ENCODE assay signal across 12 cellular contexts in the genomic region with DNA sequence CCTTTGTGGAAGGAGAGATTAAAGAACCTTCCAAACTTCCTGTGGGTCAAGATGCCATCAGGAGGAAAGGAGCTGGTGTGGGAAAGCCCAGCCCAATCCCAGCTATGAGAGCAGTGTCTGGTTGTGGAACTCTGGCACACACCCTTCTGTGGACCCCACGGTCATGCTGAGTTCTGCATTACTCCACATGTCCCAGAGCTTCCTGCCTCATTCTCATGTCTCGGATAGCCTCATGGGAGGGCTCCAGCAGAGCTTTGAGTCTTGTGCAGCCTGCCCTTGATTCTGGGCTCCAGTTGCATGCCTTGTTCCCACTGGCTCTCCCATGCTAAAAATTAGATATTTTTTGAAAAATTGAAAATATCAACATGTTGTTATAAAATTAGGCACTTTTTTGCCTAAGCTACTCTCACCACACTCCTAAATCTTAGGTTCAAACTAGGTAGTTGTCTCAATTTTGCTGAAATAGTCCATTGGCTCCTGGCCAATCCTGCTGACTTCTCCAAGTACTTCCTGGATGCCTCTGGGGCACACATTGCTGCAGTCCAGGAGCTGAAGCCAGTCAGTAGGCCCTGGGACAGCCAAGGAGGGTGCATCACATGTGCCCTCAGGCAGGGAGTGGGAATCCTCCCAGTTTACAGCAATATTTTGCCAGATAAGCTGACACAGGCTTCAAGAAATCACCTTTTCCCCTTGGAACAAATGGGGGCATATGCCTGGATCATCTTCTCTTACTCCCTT.
DNase-seq lines count a peak whose midpoint lies in the region; ATAC-seq and TF ChIP-seq lines count a peak whose summit lies in the region.
"Had no signal": no experiment of that assay in that cellular context is flagged by ENCODE, and none has a peak within 500 bp of the region (broad histone marks: within the 10 kb centered on the region; RNA-seq: fewer than 3 reads in every experiment).

No MANE protein-coding gene starts in this region.

- no peaks in the 10 kb centered on the region for H3K27me3 Mint-ChIP-seq in Calu3 (ENCODE audit: unreplicated experiment)
- H3K27me3 Mint-ChIP-seq: naive B cell had no signal

- H3K9ac ChIP-seq in mesenchymal stem cell (ENCODE audit: low read length) = no peak overlapping the region

- H3K18ac ChIP-seq in mesenchymal stem cell (ENCODE audit: low read depth in 1 of 2, low read length in 2 of 2) = no peak overlapping the region

- H4K8ac ChIP-seq in mesenchymal stem cell (ENCODE audit: low read length) = no peak overlapping the region

- no peak overlapping the region for H2BK12ac ChIP-seq in mesenchymal stem cell (ENCODE audit: low read length in 2 of 2)

- no peak overlapping the region for H4K91ac ChIP-seq in mesenchymal stem cell (ENCODE audit: low read length)

- no peaks in the 10 kb centered on the region for H3K79me1 ChIP-seq in mesenchymal stem cell (replicated peaks; ENCODE audit: low read length, poor library complexity, severe bottlenecking)

- no peak overlapping the region for H2BK120ac ChIP-seq in mesenchymal stem cell (ENCODE audit: low read depth, low read length)

- BruUV-seq in Calu3 (replicated peaks; lab: Mats Ljungman, UMichigan) = no TSS peak

- no peaks in the 10 kb centered on the region for H3K9me3 ChIP-seq in MG63
- no peaks in the 10 kb centered on the region for H3K9me3 ChIP-seq in mesenchymal stem cell (ENCODE audit: control insufficient read depth, low read length)
- H3K9me3 ChIP-seq: SJSA1 had no signal

- H3K27ac ChIP-seq in mesenchymal stem cell (ENCODE audit: low read length, poor library complexity, severe bottlenecking) = no peak overlapping the region
- H3K27ac ChIP-seq: HL-60, SJSA1 had no signal

- no peaks in the 10 kb centered on the region for H3K36me3 ChIP-seq in MG63
- no peaks in the 10 kb centered on the region for H3K36me3 ChIP-seq in mesenchymal stem cell (ENCODE audit: control insufficient read depth in 1 of 2, insufficient read depth in 2 of 2, low read depth in 1 of 2, low read length in 2 of 2)
- H3K36me3 ChIP-seq: SJSA1 had no signal

- no peak overlapping the region for H2BK5ac ChIP-seq in mesenchymal stem cell (ENCODE audit: low read depth, low read length, poor library complexity, severe bottlenecking)

- no peak overlapping the region for H3K4me3 ChIP-seq in MG63
- H3K4me3 ChIP-seq in mesenchymal stem cell (ENCODE audit: insufficient read depth in 1 of 2, low read depth in 1 of 2, low read length in 2 of 2) = no peak overlapping the region
- H3K4me3 ChIP-seq: SJSA1 had no signal

- intact Hi-C loops in Calu3 (cut with micrococcal nuclease; ENCODE audit: unreplicated experiment) = no loop called here

- DNase-seq in Calu3 (peak; percentile 66), MG63 (peak; percentile 68), dedifferentiated amniotic fluid mesenchymal stem cell (ENCODE audit: extremely low spot score) (peak; percentile 28), mesenchymal stem cell (peak; percentile 32), NOMO-1 treated with dmso at 0.1 percent for 144 hours (lab: John Stamatoyannopoulos, UW; ENCODE audit: unreplicated experiment) (no peak), GM19240 (ENCODE audit: insufficient read length, low spot score) (no peak), pons (ENCODE audit: low spot score) (no peak)
- DNase-seq: naive B cell; stimulated activated naive CD4-positive, alpha-beta T cell had no signal

- no peak overlapping the region for H3K27ac Mint-ChIP-seq in Calu3 (ENCODE audit: unreplicated experiment)
- H3K27ac Mint-ChIP-seq: naive B cell had no signal

- 72% methylated on average over 2 of the region's 2 CpGs for WGBS in mesenchymal stem cell

- CTCF ChIA-PET in Calu3 (lab: Charles Lee) = interaction anchor here (1.1 to 1.3 kb wide), 3 partner anchors 9 to 136 kb away, joined by 3 to 4 read pairs (median 3); no protein-coding TSS in a partner anchor

- TF ChIP-seq CTCF in Calu3 (IDR thresholded peaks at IDR 0.05; ENCODE audit: unreplicated experiment) = no peak

- no peak overlapping the region for H3K14ac ChIP-seq in mesenchymal stem cell (ENCODE audit: low read length in 2 of 2)

- H3K36me3 Mint-ChIP-seq in Calu3 (ENCODE audit: insufficient read depth, unreplicated experiment) = no peaks in the 10 kb centered on the region

- H3K4me3 Mint-ChIP-seq in Calu3 (ENCODE audit: low read depth, unreplicated experiment) = no peak overlapping the region

- H3K27me3 ChIP-seq in MG63 (no peaks in the 10 kb centered on the region), mesenchymal stem cell (ENCODE audit: control insufficient read depth in 1 of 2, insufficient read depth in 1 of 2, low read length in 2 of 2) (no peaks in the 10 kb centered on the region)
- H3K27me3 ChIP-seq: SJSA1 had no signal

- ATAC-seq in HG03097 (IDR thresholded peaks at IDR 0.05; ENCODE audit: low FRiP score, unreplicated experiment) = no peak

- no peak overlapping the region for H3K4me2 ChIP-seq in mesenchymal stem cell (ENCODE audit: low read length, poor library complexity, severe bottlenecking)

- no peaks in the 10 kb centered on the region for H3K9me3 Mint-ChIP-seq in Calu3 (ENCODE audit: low read depth, unreplicated experiment)

- H2BK15ac ChIP-seq in mesenchymal stem cell (ENCODE audit: low read depth, poor library complexity, severe bottlenecking) = no peak overlapping the region

- no peak overlapping the region for H3K4ac ChIP-seq in mesenchymal stem cell (ENCODE audit: low read depth in 1 of 2, low read length in 2 of 2)

- no peak overlapping the region for H2AFZ ChIP-seq in mesenchymal stem cell (ENCODE audit: low read depth, low read length)

- H2AK5ac ChIP-seq in mesenchymal stem cell (ENCODE audit: low read length, severe bottlenecking) = no peak overlapping the region

- H3K23ac ChIP-seq in mesenchymal stem cell (ENCODE audit: low read length in 2 of 2) = no peak overlapping the region

- H3K4me1 ChIP-seq in mesenchymal stem cell (ENCODE audit: control insufficient read depth, insufficient read depth, low read depth, low read length) = no peaks in the 10 kb centered on the region
- H3K4me1 ChIP-seq: SJSA1 had no signal

- peaks cover 8% of the 10 kb centered on the region for H3K4me1 Mint-ChIP-seq in Calu3 (ENCODE audit: low read depth, unreplicated experiment)

Comparison
In these comparisons a context has a peak if more than half of its experiments do, and no peak if none do; other contexts are left out.
1. DNase-seq: peak in Calu3 (single experiment), MG63 (single experiment), dedifferentiated amniotic fluid mesenchymal stem cell (single experiment) and mesenchymal stem cell (single experiment); none in NOMO-1 treated with dmso at 0.1 percent for 144 hours (single experiment), GM19240 (single experiment) and pons (single experiment).